In genomic region chr1:243598433-243598832, GRCh38 we compare ENCODE assay signal across 8 cellular contexts.
DNase-seq lines count a peak whose midpoint lies in the region; ATAC-seq and TF ChIP-seq lines count a peak whose summit lies in the region.

No MANE protein-coding gene starts in this region.

- peak overlapping the region; percentile 63 for H3K27ac Mint-ChIP-seq in activated CD4-positive, alpha-beta T cell treated with anti-CD3 and anti-CD28 coated beads, Interleukin-2, amount 10 ng/mL, durations not matched to agents 7 days and 5 days

- intact Hi-C loops in left ventricle myocardium superior (cut with micrococcal nuclease) (no loop called here), prostate gland (cut with DNase I) (no loop called here)

- POLR2A ChIA-PET in activated CD4-positive, alpha-beta T cell treated with anti-CD3 and anti-CD28 coated beads, Interleukin-2, amount 10 ng/mL, durations not matched to agents 7 days and 5 days (lab: Charles Lee), result no interaction called here

- H3K27me3 ChIP-seq in prostate gland (replicated peaks; ENCODE audit: insufficient read depth), result no peaks in the 10 kb centered on the region

- peaks cover 26% of the 10 kb centered on the region for H3K4me1 Mint-ChIP-seq in activated CD4-positive, alpha-beta T cell treated with anti-CD3 and anti-CD28 coated beads, Interleukin-2, amount 10 ng/mL, durations not matched to agents 7 days and 5 days

- WGBS in prostate gland, result 49% methylated on average over 2 of the region's 2 CpGs

- no peak for TF ChIP-seq POLR2A in prostate gland (IDR thresholded peaks at IDR 0.05)

- H3K36me3 Mint-ChIP-seq in activated CD4-positive, alpha-beta T cell treated with anti-CD3 and anti-CD28 coated beads, Interleukin-2, amount 10 ng/mL, durations not matched to agents 7 days and 5 days (ENCODE audit: low read depth), result peaks cover 27% of the 10 kb centered on the region

- peaks cover 9% of the 10 kb centered on the region for H3K9me3 Mint-ChIP-seq in activated CD4-positive, alpha-beta T cell treated with anti-CD3 and anti-CD28 coated beads, Interleukin-2, amount 10 ng/mL, durations not matched to agents 7 days and 5 days

- no peaks in the 10 kb centered on the region for H3K9me3 ChIP-seq in prostate gland

- H3K4me1 ChIP-seq in prostate gland (replicated peaks), result no peaks in the 10 kb centered on the region

- no peaks in the 10 kb centered on the region for H3K36me3 ChIP-seq in prostate gland

- ATAC-seq in HG03139 (IDR thresholded peaks at IDR 0.05; ENCODE audit: unreplicated experiment), result peak; percentile 56
- ATAC-seq in left ventricle myocardium superior, result no peak

- in situ Hi-C loops in G401 (cut with HindIII; ENCODE audit: low sequenced_read_pairs), result no loop called here

- CTCF ChIA-PET in activated CD4-positive, alpha-beta T cell treated with anti-CD3 and anti-CD28 coated beads, Interleukin-2, amount 10 ng/mL, durations not matched to agents 7 days and 5 days (lab: Charles Lee), result interaction anchor here (0.5 kb wide), 1 partner anchor 684 kb away, joined by 4 read pairs; no protein-coding TSS in a partner anchor

- peak; percentile 45 for DNase-seq in G401 (ENCODE audit: low spot score)
- peak; percentile 41 for DNase-seq in activated CD4-positive, alpha-beta T cell treated with anti-CD3 and anti-CD28 coated beads, Interleukin-2, amount 10 ng/mL, durations not matched to agents 7 days and 5 days
- peak; percentile 6 for DNase-seq in left kidney (ENCODE audit: low read depth, low spot score)
- DNase-seq in left ventricle myocardium superior, result no peak
- no peak for DNase-seq in DMS53 treated with DMSO at 0.1 percent for 48 hours (lab: John Stamatoyannopoulos, UW; ENCODE audit: unreplicated experiment)
- DNase-seq in prostate gland (ENCODE audit: low spot score), result no peak
- DNase-seq in NCI-H345 treated with DMSO at 0.1 percent for 48 hours (lab: John Stamatoyannopoulos, UW; ENCODE audit: unreplicated experiment), result no peak

- TF ChIP-seq CTCF in prostate gland (IDR thresholded peaks at IDR 0.05), result no peak

- no peaks in the 10 kb centered on the region for H3K27me3 Mint-ChIP-seq in activated CD4-positive, alpha-beta T cell treated with anti-CD3 and anti-CD28 coated beads, Interleukin-2, amount 10 ng/mL, durations not matched to agents 7 days and 5 days

- no peak overlapping the region for H3K27ac ChIP-seq in prostate gland

- H3K4me3 Mint-ChIP-seq in activated CD4-positive, alpha-beta T cell treated with anti-CD3 and anti-CD28 coated beads, Interleukin-2, amount 10 ng/mL, durations not matched to agents 7 days and 5 days, result no peak overlapping the region

- no peak overlapping the region for H3K4me3 ChIP-seq in prostate gland

Comparison
In these comparisons a context has a peak if more than half of its experiments do, and no peak if none do; other contexts are left out.
1. DNase-seq: peak in G401 (single experiment), activated CD4-positive, alpha-beta T cell treated with anti-CD3 and anti-CD28 coated beads, Interleukin-2, amount 10 ng/mL, durations not matched to agents 7 days and 5 days (single experiment) and left kidney (single experiment); none in left ventricle myocardium superior (single experiment), DMS53 treated with DMSO at 0.1 percent for 48 hours (single experiment), prostate gland (single experiment) and NCI-H345 treated with DMSO at 0.1 percent for 48 hours (single experiment).